In the genomic region with DNA sequence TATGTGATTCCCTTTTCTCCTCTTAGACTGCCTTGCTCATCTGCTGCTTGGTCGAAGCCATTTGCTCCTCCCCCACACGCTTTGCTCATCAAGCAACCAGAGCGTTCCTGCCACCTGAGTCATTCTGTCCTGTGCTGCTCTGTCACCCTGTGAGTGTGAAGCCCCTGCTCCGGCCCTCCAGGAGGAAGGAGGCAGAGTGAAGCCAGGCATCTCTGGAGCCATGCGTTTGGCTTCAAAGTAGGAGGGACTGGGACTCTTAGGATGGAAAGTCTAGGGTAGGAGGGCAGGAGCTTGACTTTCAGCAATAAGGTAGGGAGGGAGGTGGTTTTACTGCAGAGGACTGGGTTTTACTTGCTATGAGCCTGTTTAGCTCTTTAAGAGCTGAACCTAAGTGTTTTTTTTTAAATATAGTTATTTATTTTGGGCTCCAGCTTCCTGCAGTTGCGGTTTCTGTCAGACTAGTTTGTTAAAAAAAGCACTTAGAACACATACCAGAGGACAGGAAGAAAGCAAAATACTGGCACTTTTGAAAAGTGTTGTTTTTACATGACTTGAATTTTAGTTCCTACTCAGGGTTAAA, we compare ENCODE assay signal across 8 cellular contexts.
DNase-seq lines count a peak whose midpoint lies in the region; ATAC-seq and TF ChIP-seq lines count a peak whose summit lies in the region.

No MANE protein-coding gene starts in this region.

- ATAC-seq in GM19351 (IDR thresholded peaks at IDR 0.05; ENCODE audit: unreplicated experiment) = peak; percentile 91
- ATAC-seq in HG03439 (IDR thresholded peaks at IDR 0.05; ENCODE audit: unreplicated experiment) = peak; percentile 97

- DNase-seq in AG09319 (ENCODE audit: extremely low read depth, low read depth) (peak; percentile 11), T follicular helper cell (ENCODE audit: low read depth) (peak; percentile 51), amniotic epithelial cell (ENCODE audit: low read depth) (peak; percentile 92), kidney glomerular epithelial cell (lab: John Stamatoyannopoulos, UW) (peak; percentile 83), NCI-H82 treated with DMSO at 0.1 percent for 48 hours (lab: John Stamatoyannopoulos, UW; ENCODE audit: unreplicated experiment) (no peak)
- DNase-seq in stimulated activated CD4-positive, alpha-beta T cell treated with anti-CD3 and anti-CD28 coated beads, Interleukin-4, amount 100 ng/mL, for 48 hours (ENCODE audit: low read depth in 2 of 2) = peak; percentile 60 to 78

- no peak for TF ChIP-seq CTCF in AG09319 (IDR thresholded peaks at IDR 0.05; ENCODE audit: low read depth, low read length)
